ENCODE assay signal across 1 cellular context in the genomic region with DNA sequence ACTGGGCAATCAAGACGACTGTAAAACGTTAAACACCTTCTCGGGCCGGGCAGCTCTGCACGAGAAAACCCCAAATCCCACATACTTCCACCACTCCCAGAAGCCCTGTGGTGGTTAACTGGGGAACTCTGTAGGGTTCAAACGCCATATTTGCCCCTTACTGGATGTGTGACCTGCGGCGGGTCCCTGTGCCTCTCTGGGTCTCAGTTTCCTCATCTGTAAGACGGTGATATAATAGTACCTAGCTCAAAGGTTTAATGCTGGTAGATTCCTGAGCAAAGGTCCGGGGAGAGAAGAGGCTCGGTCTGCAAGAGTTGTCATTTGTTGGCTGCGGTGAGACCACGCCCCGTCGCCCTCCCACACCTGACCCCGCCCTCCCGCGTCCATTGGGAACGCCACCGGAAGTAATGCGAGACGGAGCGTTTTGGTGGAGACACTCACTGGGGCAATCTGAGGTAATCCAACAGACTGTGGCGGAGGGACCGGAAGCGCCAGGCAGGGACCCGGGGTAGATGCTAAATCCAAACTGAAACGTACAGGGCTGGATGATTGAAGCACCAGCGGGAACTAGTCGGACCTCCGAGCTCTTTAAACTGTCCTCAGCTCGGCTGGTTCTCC.
TF ChIP-seq lines count a peak whose summit lies in the region.

No MANE protein-coding gene starts in this region.

TF ChIP-seq in K562, 482 proteins besides CTCF, POLR2A, EP300 and RAD21 (continued from another document and continues in another):
- TF ChIP-seq GABPA (tag; conservative IDR thresholded peaks at IDR 0.05; ENCODE audit: low read depth): peak; percentile 99
- TF ChIP-seq, protein P1, sequence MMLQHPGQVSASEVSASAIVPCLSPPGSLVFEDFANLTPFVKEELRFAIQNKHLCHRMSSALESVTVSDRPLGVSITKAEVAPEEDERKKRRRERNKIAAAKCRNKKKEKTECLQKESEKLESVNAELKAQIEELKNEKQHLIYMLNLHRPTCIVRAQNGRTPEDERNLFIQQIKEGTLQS (IDR thresholded peaks at IDR 0.05): peak; percentile 72; the same call in 1 of the 2 replicates
- TF ChIP-seq, protein P1 (CRISPR knock-in tag; conservative IDR thresholded peaks at IDR 0.05): peak; percentile 81; the same call in 1 of the 2 replicates
- TF ChIP-seq MEIS2 (IDR thresholded peaks at IDR 0.05; ENCODE audit: partially characterized antibody): peak; percentile 19
- TF ChIP-seq, protein P2, sequence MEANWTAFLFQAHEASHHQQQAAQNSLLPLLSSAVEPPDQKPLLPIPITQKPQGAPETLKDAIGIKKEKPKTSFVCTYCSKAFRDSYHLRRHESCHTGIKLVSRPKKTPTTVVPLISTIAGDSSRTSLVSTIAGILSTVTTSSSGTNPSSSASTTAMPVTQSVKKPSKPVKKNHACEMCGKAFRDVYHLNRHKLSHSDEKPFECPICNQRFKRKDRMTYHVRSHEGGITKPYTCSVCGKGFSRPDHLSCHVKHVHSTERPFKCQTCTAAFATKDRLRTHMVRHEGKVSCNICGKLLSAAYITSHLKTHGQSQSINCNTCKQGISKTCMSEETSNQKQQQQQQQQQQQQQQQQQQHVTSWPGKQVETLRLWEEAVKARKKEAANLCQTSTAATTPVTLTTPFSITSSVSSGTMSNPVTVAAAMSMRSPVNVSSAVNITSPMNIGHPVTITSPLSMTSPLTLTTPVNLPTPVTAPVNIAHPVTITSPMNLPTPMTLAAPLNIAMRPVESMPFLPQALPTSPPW (CRISPR knock-in tag; IDR thresholded peaks at IDR 0.05): peak; percentile 70
- TF ChIP-seq TAF9B (IDR thresholded peaks at IDR 0.05; ENCODE audit: partially characterized antibody): no peak
- TF ChIP-seq ZKSCAN3 (CRISPR knock-in tag; IDR thresholded peaks at IDR 0.05): no peak
- peak; percentile 95 for TF ChIP-seq NCOA1 (IDR thresholded peaks at IDR 0.05; ENCODE audit: low read depth)
- TF ChIP-seq ZNF143 (CRISPR knock-in tag; IDR thresholded peaks at IDR 0.05): no peak
- TF ChIP-seq, protein P3, sequence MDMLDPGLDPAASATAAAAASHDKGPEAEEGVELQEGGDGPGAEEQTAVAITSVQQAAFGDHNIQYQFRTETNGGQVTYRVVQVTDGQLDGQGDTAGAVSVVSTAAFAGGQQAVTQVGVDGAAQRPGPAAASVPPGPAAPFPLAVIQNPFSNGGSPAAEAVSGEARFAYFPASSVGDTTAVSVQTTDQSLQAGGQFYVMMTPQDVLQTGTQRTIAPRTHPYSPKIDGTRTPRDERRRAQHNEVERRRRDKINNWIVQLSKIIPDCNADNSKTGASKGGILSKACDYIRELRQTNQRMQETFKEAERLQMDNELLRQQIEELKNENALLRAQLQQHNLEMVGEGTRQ (CRISPR knock-in tag; IDR thresholded peaks at IDR 0.05): peak; percentile 37; the same call in 1 of the 2 replicates
- TF ChIP-seq SRSF7 (optimal IDR thresholded peaks at IDR 0.05; ENCODE audit: low read depth, low read length): no peak
- peak; percentile 49; the same call in 1 of the 2 replicates for TF ChIP-seq LCOR (CRISPR knock-in tag; IDR thresholded peaks at IDR 0.05)
- TF ChIP-seq SREBF2 (CRISPR knock-in tag; IDR thresholded peaks at IDR 0.05): no peak
- TF ChIP-seq, protein P4, sequence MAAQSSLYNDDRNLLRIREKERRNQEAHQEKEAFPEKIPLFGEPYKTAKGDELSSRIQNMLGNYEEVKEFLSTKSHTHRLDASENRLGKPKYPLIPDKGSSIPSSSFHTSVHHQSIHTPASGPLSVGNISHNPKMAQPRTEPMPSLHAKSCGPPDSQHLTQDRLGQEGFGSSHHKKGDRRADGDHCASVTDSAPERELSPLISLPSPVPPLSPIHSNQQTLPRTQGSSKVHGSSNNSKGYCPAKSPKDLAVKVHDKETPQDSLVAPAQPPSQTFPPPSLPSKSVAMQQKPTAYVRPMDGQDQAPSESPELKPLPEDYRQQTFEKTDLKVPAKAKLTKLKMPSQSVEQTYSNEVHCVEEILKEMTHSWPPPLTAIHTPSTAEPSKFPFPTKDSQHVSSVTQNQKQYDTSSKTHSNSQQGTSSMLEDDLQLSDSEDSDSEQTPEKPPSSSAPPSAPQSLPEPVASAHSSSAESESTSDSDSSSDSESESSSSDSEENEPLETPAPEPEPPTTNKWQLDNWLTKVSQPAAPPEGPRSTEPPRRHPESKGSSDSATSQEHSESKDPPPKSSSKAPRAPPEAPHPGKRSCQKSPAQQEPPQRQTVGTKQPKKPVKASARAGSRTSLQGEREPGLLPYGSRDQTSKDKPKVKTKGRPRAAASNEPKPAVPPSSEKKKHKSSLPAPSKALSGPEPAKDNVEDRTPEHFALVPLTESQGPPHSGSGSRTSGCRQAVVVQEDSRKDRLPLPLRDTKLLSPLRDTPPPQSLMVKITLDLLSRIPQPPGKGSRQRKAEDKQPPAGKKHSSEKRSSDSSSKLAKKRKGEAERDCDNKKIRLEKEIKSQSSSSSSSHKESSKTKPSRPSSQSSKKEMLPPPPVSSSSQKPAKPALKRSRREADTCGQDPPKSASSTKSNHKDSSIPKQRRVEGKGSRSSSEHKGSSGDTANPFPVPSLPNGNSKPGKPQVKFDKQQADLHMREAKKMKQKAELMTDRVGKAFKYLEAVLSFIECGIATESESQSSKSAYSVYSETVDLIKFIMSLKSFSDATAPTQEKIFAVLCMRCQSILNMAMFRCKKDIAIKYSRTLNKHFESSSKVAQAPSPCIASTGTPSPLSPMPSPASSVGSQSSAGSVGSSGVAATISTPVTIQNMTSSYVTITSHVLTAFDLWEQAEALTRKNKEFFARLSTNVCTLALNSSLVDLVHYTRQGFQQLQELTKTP (IDR thresholded peaks at IDR 0.05; ENCODE audit: low read depth in 1 of 2, partially characterized antibody in 2 of 2): peak in 1 of 2 experiments; percentile 18
- peak; percentile 67; the same call in 1 of the 2 replicates for TF ChIP-seq NR2C2 (CRISPR knock-in tag; IDR thresholded peaks at IDR 0.05)
- TF ChIP-seq NR2C2 (tag; IDR thresholded peaks at IDR 0.05): peak; percentile 94
- peak; percentile 68; the same call in 1 of the 2 replicates for TF ChIP-seq NBN (IDR thresholded peaks at IDR 0.05; ENCODE audit: low read depth)
- no peak for TF ChIP-seq RBM39 (optimal IDR thresholded peaks at IDR 0.05; ENCODE audit: low read depth, low read length)
- peak; percentile 39; the same call in 1 of the 2 replicates for TF ChIP-seq RB1 (IDR thresholded peaks at IDR 0.05; ENCODE audit: low read depth)
- no peak for TF ChIP-seq DACH1 (IDR thresholded peaks at IDR 0.05; ENCODE audit: partially characterized antibody)
- TF ChIP-seq, protein P5, sequence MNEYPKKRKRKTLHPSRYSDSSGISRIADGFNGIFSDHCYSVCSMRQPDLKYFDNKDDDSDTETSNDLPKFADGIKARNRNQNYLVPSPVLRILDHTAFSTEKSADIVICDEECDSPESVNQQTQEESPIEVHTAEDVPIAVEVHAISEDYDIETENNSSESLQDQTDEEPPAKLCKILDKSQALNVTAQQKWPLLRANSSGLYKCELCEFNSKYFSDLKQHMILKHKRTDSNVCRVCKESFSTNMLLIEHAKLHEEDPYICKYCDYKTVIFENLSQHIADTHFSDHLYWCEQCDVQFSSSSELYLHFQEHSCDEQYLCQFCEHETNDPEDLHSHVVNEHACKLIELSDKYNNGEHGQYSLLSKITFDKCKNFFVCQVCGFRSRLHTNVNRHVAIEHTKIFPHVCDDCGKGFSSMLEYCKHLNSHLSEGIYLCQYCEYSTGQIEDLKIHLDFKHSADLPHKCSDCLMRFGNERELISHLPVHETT (CRISPR knock-in tag; conservative IDR thresholded peaks at IDR 0.05 in 1 of 2, IDR thresholded peaks at IDR 0.05 in 1 of 2): peak in 1 of 2 experiments; percentile 83; a peak in 2 of 4 replicates
- peak; percentile 52; the same call in 1 of the 2 replicates for TF ChIP-seq ZKSCAN1 (IDR thresholded peaks at IDR 0.05; ENCODE audit: low read depth, low read length)
- TF ChIP-seq, protein P6, sequence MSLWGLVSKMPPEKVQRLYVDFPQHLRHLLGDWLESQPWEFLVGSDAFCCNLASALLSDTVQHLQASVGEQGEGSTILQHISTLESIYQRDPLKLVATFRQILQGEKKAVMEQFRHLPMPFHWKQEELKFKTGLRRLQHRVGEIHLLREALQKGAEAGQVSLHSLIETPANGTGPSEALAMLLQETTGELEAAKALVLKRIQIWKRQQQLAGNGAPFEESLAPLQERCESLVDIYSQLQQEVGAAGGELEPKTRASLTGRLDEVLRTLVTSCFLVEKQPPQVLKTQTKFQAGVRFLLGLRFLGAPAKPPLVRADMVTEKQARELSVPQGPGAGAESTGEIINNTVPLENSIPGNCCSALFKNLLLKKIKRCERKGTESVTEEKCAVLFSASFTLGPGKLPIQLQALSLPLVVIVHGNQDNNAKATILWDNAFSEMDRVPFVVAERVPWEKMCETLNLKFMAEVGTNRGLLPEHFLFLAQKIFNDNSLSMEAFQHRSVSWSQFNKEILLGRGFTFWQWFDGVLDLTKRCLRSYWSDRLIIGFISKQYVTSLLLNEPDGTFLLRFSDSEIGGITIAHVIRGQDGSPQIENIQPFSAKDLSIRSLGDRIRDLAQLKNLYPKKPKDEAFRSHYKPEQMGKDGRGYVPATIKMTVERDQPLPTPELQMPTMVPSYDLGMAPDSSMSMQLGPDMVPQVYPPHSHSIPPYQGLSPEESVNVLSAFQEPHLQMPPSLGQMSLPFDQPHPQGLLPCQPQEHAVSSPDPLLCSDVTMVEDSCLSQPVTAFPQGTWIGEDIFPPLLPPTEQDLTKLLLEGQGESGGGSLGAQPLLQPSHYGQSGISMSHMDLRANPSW (CRISPR knock-in tag; IDR thresholded peaks at IDR 0.05): no peak
- TF ChIP-seq, protein P7, sequence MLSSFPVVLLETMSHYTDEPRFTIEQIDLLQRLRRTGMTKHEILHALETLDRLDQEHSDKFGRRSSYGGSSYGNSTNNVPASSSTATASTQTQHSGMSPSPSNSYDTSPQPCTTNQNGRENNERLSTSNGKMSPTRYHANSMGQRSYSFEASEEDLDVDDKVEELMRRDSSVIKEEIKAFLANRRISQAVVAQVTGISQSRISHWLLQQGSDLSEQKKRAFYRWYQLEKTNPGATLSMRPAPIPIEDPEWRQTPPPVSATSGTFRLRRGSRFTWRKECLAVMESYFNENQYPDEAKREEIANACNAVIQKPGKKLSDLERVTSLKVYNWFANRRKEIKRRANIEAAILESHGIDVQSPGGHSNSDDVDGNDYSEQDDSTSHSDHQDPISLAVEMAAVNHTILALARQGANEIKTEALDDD (IDR thresholded peaks at IDR 0.05): no peak
- TF ChIP-seq SIN3A (IDR thresholded peaks at IDR 0.05; ENCODE audit: borderline replicate concordance in 2 of 2, control insufficient read depth in 1 of 2, low read depth in 2 of 2, low read length in 2 of 2): peak in 1 of 2 experiments; percentile 41; a peak in 1 of 4 replicates
- TF ChIP-seq CREB1 (IDR thresholded peaks at IDR 0.05): 0 out of 2 replicates have a peak, but pooled peaks have one; percentile 25
- peak; percentile 40 for TF ChIP-seq CREB1 (CRISPR knock-in tag; IDR thresholded peaks at IDR 0.05)
- TF ChIP-seq, protein P8, sequence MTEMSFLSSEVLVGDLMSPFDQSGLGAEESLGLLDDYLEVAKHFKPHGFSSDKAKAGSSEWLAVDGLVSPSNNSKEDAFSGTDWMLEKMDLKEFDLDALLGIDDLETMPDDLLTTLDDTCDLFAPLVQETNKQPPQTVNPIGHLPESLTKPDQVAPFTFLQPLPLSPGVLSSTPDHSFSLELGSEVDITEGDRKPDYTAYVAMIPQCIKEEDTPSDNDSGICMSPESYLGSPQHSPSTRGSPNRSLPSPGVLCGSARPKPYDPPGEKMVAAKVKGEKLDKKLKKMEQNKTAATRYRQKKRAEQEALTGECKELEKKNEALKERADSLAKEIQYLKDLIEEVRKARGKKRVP (CRISPR knock-in tag; IDR thresholded peaks at IDR 0.05): peak; percentile 95
- peak; percentile 65 for TF ChIP-seq TBP (optimal IDR thresholded peaks at IDR 0.05; ENCODE audit: low read depth, low read length)
- peak; percentile 78 for TF ChIP-seq JUN (IDR thresholded peaks at IDR 0.05; ENCODE audit: borderline replicate concordance, low read depth, low read length)
- no peak for TF ChIP-seq JUN (CRISPR knock-in tag; IDR thresholded peaks at IDR 0.05; ENCODE audit: borderline replicate concordance)
- TF ChIP-seq ARNT (IDR thresholded peaks at IDR 0.05): 0 out of 4 replicates have a peak, but pooled peaks of 1 of the 2 experiments have one; percentile 63
- TF ChIP-seq, protein P9, sequence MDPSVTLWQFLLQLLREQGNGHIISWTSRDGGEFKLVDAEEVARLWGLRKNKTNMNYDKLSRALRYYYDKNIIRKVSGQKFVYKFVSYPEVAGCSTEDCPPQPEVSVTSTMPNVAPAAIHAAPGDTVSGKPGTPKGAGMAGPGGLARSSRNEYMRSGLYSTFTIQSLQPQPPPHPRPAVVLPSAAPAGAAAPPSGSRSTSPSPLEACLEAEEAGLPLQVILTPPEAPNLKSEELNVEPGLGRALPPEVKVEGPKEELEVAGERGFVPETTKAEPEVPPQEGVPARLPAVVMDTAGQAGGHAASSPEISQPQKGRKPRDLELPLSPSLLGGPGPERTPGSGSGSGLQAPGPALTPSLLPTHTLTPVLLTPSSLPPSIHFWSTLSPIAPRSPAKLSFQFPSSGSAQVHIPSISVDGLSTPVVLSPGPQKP (CRISPR knock-in tag; IDR thresholded peaks at IDR 0.05): no peak
- TF ChIP-seq, protein P10, sequence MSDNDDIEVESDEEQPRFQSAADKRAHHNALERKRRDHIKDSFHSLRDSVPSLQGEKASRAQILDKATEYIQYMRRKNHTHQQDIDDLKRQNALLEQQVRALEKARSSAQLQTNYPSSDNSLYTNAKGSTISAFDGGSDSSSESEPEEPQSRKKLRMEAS (CRISPR knock-in tag; IDR thresholded peaks at IDR 0.05): no peak
- TF ChIP-seq, protein P11, sequence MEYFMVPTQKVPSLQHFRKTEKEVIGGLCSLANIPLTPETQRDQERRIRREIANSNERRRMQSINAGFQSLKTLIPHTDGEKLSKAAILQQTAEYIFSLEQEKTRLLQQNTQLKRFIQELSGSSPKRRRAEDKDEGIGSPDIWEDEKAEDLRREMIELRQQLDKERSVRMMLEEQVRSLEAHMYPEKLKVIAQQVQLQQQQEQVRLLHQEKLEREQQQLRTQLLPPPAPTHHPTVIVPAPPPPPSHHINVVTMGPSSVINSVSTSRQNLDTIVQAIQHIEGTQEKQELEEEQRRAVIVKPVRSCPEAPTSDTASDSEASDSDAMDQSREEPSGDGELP (CRISPR knock-in tag; IDR thresholded peaks at IDR 0.05; ENCODE audit: borderline replicate concordance): peak; percentile 54; the same call in 1 of the 2 replicates
